ENCODE assay signal across 30 cellular contexts in the genomic region with DNA sequence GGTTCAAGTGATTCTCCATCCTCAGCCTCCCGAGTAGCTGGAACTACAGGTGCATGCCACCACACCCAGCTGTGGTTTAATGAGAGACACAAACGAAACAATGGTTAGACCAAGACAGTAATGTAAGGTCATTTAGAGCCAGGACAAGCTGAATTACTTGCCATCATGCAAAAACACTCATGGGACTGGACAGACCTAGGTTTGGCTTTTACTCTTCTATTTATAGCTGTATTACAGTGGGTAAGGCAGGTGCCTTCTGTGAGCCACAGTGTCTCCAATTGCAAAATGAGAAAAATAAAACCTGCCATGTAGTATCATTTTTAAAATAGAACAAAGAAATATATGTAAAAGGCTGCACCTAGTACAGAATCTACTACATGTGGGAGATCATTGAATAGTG.
"Had no signal": no experiment of that assay in that cellular context is flagged by ENCODE, and none has a peak within 500 bp of the region (broad histone marks: within the 10 kb centered on the region; RNA-seq: fewer than 3 reads in every experiment).

No MANE protein-coding gene starts in this region.

- H3K4me1 ChIP-seq: SJCRH30 had no signal

- DNase-seq: Karpas-422, NCI-H1048, NCI-H1092 treated with DMSO at 0.1 percent for 48 hours, NCI-H1105 treated with DMSO at 0.1 percent for 48 hours, NCI-H1436, NCI-H146, NCI-H1694, NCI-H187, NCI-H1930, NCI-H2029 treated with DMSO at 0.1 percent for 48 hours, NCI-H2081 treated with DMSO at 0.1 percent for 48 hours, NCI-H2107, NCI-H2171, NCI-H226, NCI-H446 treated with DMSO at 0.1 percent for 48 hours, NCI-H510A, NCI-H524, NCI-H526, NCI-H748 treated with DMSO at 0.1 percent for 48 hours, NCI-H82, PC-9, SHP77, SIG-M5, SJCRH30, T-cell had no signal

- H2AFZ ChIP-seq: PC-9 had no signal

- H3K4me3 ChIP-seq: PC-9, SJCRH30, SK-N-MC had no signal

- H3K27ac ChIP-seq: PC-9, RWPE1, SJCRH30, SK-N-MC had no signal

- H3K36me3 ChIP-seq: SJCRH30 had no signal

- H3K27me3 ChIP-seq: SJCRH30 had no signal

- ATAC-seq: Panc1, Right ventricle myocardium inferior, SK-N-SH treated with all-trans-retinoic acid at 6 μM for 48 hours, T-cell had no signal

- H3K9me3 ChIP-seq: SJCRH30 had no signal

- H3K4me2 ChIP-seq: PC-9 had no signal
